In the genomic region with DNA sequence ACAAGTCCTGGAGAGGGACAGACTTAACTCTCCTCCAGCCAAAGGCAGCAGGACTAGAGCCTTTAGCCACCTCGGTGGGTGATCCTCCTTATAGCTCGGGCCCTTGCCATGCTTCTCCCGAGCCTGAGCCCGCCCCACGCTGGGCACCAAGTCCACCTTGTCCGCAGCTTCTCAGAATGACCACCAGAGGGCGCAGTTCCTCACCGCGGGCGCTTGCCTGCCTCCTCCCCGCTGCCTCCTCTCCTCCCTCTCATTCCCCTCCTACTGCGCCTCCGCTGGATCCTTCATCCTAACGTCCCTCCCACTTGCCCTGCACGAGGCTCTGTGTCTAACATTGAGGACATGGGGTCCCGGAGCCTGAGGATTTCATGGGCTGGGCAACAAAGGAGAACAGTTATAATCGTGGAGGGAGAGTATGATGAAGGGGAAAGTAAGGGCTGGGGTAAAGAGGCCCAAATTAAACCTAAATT, we compare ENCODE assay signal across 8 cellular contexts. TPM values are rescaled to one million over a fixed set of nuclear protein-coding genes. Genes with fewer than 3 reads are reported as not detected.
DNase-seq lines count a peak whose midpoint lies in the region; ATAC-seq, FAIRE-seq and TF ChIP-seq lines count a peak whose summit lies in the region.

No MANE protein-coding gene starts in this region.

- H3K36me3 ChIP-seq in skeletal muscle satellite cell (ENCODE audit: insufficient read depth, low read length) = no peaks in the 10 kb centered on the region

- H3K4me1 ChIP-seq in skeletal muscle satellite cell (ENCODE audit: control insufficient read depth, insufficient read depth, low read length) = peaks cover 6% of the 10 kb centered on the region

- CTCF ChIA-PET in AG04450 (lab: Charles Lee) = interaction anchor here (0.6 to 1.8 kb wide), 25 partner anchors 8 to 383 kb away, joined by 3 to 16 read pairs (median 4); no protein-coding TSS in a partner anchor

- ATAC-seq in HG03095 (IDR thresholded peaks at IDR 0.05; ENCODE audit: unreplicated experiment) = no peak

- DNase-seq in AG04450 (ENCODE audit: low read depth, low spot score) (peak; percentile 13), GM19239 (ENCODE audit: insufficient read length, low spot score) (peak; percentile 50), NCI-H1694 treated with DMSO at 0.1 percent for 48 hours (lab: John Stamatoyannopoulos, UW) (peak; percentile 42), T-helper 9 cell (peak; percentile 48), astrocyte of the hippocampus (ENCODE audit: low read depth, low spot score) (peak; percentile 76), hypothalamus (lab: John Stamatoyannopoulos, UW) (peak in 43 of 51 donors; percentile 12 to 78 (median 40))

- no peak overlapping the region for H3K9ac ChIP-seq in skeletal muscle satellite cell (ENCODE audit: low read depth, low read length)

- no peak overlapping the region for H3K27ac ChIP-seq in AG04450 (ENCODE audit: low read depth, low read length)

- TF ChIP-seq CTCF in AG04450 (IDR thresholded peaks at IDR 0.05; ENCODE audit: low read depth, low read length) = peak; percentile 86

- H3K4me3 ChIP-seq in AG04450 (ENCODE audit: low read depth, low read length) (no peak overlapping the region), skeletal muscle satellite cell (ENCODE audit: low read length) (no peak overlapping the region)

- H3K9me3 ChIP-seq in AG04450 (ENCODE audit: control insufficient read depth, insufficient read depth, low read length) (no peaks in the 10 kb centered on the region; the same call in 1 of the 2 replicates), skeletal muscle satellite cell (replicated peaks; ENCODE audit: low read length) (no peaks in the 10 kb centered on the region)

- POLR2A ChIA-PET in AG04450 (lab: Yijun Ruan, JAX) = interaction anchor here (0.8 kb wide), 1 partner anchor 122 kb away, joined by 3 read pairs; no protein-coding TSS in a partner anchor

- H3K4me2 ChIP-seq in skeletal muscle satellite cell (ENCODE audit: low read length) = peak overlapping the region; percentile 54

- H3K27me3 ChIP-seq in AG04450 (ENCODE audit: control insufficient read depth, insufficient read depth, low read length) (no peaks in the 10 kb centered on the region), skeletal muscle satellite cell (ENCODE audit: control insufficient read depth, insufficient read depth, low read length) (peaks cover 10% of the 10 kb centered on the region)

- peak; percentile 31 for FAIRE-seq in GM19239 (lab: Jason Lieb, UNC)

RNA-seq across cellular contexts. Expression of a gene that starts 11.3 kb away (rescaled TPM):
- polyA plus RNA-seq in AG04450 (2011; rRNA removed) = not detected in 2 replicates
- polyA minus RNA-seq in AG04450 (2011; rRNA and poly(A)+ RNA removed) = not detected in 2 replicates
- total RNA-seq in skeletal muscle satellite cell (2012; rRNA removed) = not detected in 2 replicates

RNA-seq across cellular contexts. Expression of a gene that starts 37.5 kb away (rescaled TPM):
- 1.5 TPM in 2 replicates for polyA plus RNA-seq in AG04450 (2011; rRNA removed)
- 1.6 and 1.9 TPM in 2 replicates for polyA minus RNA-seq in AG04450 (2011; rRNA and poly(A)+ RNA removed)
- 0.66 and 0.76 TPM in 2 replicates for total RNA-seq in skeletal muscle satellite cell (2012; rRNA removed)

Comparison
In these comparisons a context has a peak if more than half of its experiments do, and no peak if none do; other contexts are left out.
1. DNase-seq: peak in every context shown above with its lines; median percentile 76 in astrocyte of the hippocampus; 50 in GM19239; 48 in T-helper 9 cell; 42 in NCI-H1694 treated with DMSO at 0.1 percent for 48 hours; 40 in hypothalamus; 13 in AG04450.